Comparison of ENCODE assay signal across 8 cellular contexts in genomic region chr15:99250494-99251435, GRCh38.
DNase-seq lines count a peak whose midpoint lies in the region; ATAC-seq and TF ChIP-seq lines count a peak whose summit lies in the region.

No MANE protein-coding gene starts in this region.

- ATAC-seq in GM18907 (IDR thresholded peaks at IDR 0.05; ENCODE audit: unreplicated experiment) (peak; percentile 95), HG03139 (IDR thresholded peaks at IDR 0.05; ENCODE audit: unreplicated experiment) (peak; percentile 91)

- no peaks in the 10 kb centered on the region for H3K27me3 ChIP-seq in WERI-Rb-1 (ENCODE audit: insufficient read depth, low read depth, severe bottlenecking)

- H3K9me3 ChIP-seq in WERI-Rb-1 (ENCODE audit: severe bottlenecking) = no peaks in the 10 kb centered on the region

- 0 out of 2 replicates have a peak, but pooled peaks cover 1% of the 10 kb centered on the region for H3K36me3 ChIP-seq in WERI-Rb-1

- TF ChIP-seq CTCF in WERI-Rb-1 (IDR thresholded peaks at IDR 0.05; ENCODE audit: low read depth, low read length) = no peak

- peak overlapping the region; percentile 87 for H3K27ac ChIP-seq in WERI-Rb-1

- peak; percentile 97 for DNase-seq in AG08395 (ENCODE audit: low spot score)
- peak; percentile 88 for DNase-seq in NCI-H2196 treated with DMSO at 0.1 percent for 48 hours (lab: John Stamatoyannopoulos, UW; ENCODE audit: unreplicated experiment)
- DNase-seq in WERI-Rb-1 = peak; percentile 98
- DNase-seq in central memory CD4-positive, alpha-beta T cell = peak; percentile 89
- DNase-seq in iris pigment epithelial cell (ENCODE audit: low read depth) = peak; percentile 99
- DNase-seq in stimulated activated CD4-positive, alpha-beta T cell treated with anti-CD3 and anti-CD28 coated beads, Interleukin-12 subunit alpha, Interleukin-12 subunit beta, amount 100 ng/mL, for 24 hours (ENCODE audit: low read depth in 2 of 2) = peak; percentile 89 to 97

- H3K4me3 ChIP-seq in WERI-Rb-1 (ENCODE audit: low read depth, low read length) = peak overlapping the region; percentile 96

Comparison
In these comparisons a context has a peak if more than half of its experiments do, and no peak if none do; other contexts are left out.
1. Peak in every context shown above with its lines: DNase-seq, ATAC-seq, H3K4me3 ChIP-seq and H3K27ac ChIP-seq.